ENCODE assay signal across 8 cellular contexts in genomic region chr16:87344931-87345631, GRCh38. TPM values are rescaled to one million over a fixed set of nuclear protein-coding genes. Genes with fewer than 3 reads are reported as not detected.
DNase-seq lines count a peak whose midpoint lies in the region; ATAC-seq and TF ChIP-seq lines count a peak whose summit lies in the region.

No MANE protein-coding gene starts in this region.

- H3K27ac Mint-ChIP-seq in CD8-positive, alpha-beta memory T cell: peak overlapping the region; percentile 82 to 96 (median 92)

- no peak overlapping the region for H3K9ac ChIP-seq in skeletal muscle tissue (ENCODE audit: low read depth in 1 of 3, low read length in 3 of 3)

- H3K36me3 Mint-ChIP-seq in CD8-positive, alpha-beta memory T cell: peaks cover 0 to 82% (median 8%) of the 10 kb centered on the region in 3 donors

- peak; percentile 6 to 71 (median 47) for DNase-seq in CD8-positive, alpha-beta memory T cell
- DNase-seq in activated CD4-positive, alpha-beta T cell treated with anti-CD3 and anti-CD28 coated beads for 1 hour: peak; percentile 32
- DNase-seq in choroid plexus epithelial cell (ENCODE audit: low read depth) (peak; percentile 55), mucosa of gallbladder (ENCODE audit: low spot score) (no peak), superior temporal gyrus (ENCODE audit: extremely low spot score) (no peak)

- H3K27me3 Mint-ChIP-seq in CD8-positive, alpha-beta memory T cell: no peaks in the 10 kb centered on the region

- H3K4me1 Mint-ChIP-seq in CD8-positive, alpha-beta memory T cell: peaks cover 6 to 31% (median 17%) of the 10 kb centered on the region in 3 donors

- H3K4me3 ChIP-seq in CD8-positive, alpha-beta memory T cell (ENCODE audit: low read length): no peak overlapping the region
- H3K4me3 ChIP-seq in choroid plexus epithelial cell (ENCODE audit: low read depth, low read length): no peak overlapping the region
- no peak overlapping the region for H3K4me3 ChIP-seq in skeletal muscle tissue (ENCODE audit: low read length in 3 of 3)

- peaks cover 17% of the 10 kb centered on the region for H3K36me3 ChIP-seq in CD8-positive, alpha-beta memory T cell (ENCODE audit: insufficient read depth, low read length)
- H3K36me3 ChIP-seq in skeletal muscle tissue (ENCODE audit: control insufficient read depth in 3 of 3, insufficient read depth in 3 of 3, low read length in 3 of 3): peaks cover 46 to 67% (median 49%) of the 10 kb centered on the region in 3 donors

- CTCF ChIA-PET in CD8-positive, alpha-beta memory T cell (lab: Charles Lee): no interaction called here

- H3K4me1 ChIP-seq in CD8-positive, alpha-beta memory T cell (ENCODE audit: insufficient read depth, low read length): peaks cover 12% of the 10 kb centered on the region
- peaks cover 0 to 11% (median 6%) of the 10 kb centered on the region in 3 donors for H3K4me1 ChIP-seq in skeletal muscle tissue (ENCODE audit: control insufficient read depth in 3 of 3, insufficient read depth in 3 of 3, low read length in 3 of 3)

- no peaks in the 10 kb centered on the region for H3K9me3 ChIP-seq in CD8-positive, alpha-beta memory T cell (ENCODE audit: low read length)
- H3K9me3 ChIP-seq in skeletal muscle tissue (ENCODE audit: control insufficient read depth in 3 of 3, low read length in 3 of 3): no peaks in the 10 kb centered on the region

- no peaks in the 10 kb centered on the region for H3K27me3 ChIP-seq in CD8-positive, alpha-beta memory T cell (ENCODE audit: insufficient read depth, low read length, poor library complexity, severe bottlenecking)
- no peaks in the 10 kb centered on the region for H3K27me3 ChIP-seq in skeletal muscle tissue (ENCODE audit: control insufficient read depth in 3 of 3, insufficient read depth in 3 of 3, low read length in 3 of 3)

- H3K27ac ChIP-seq in CD8-positive, alpha-beta memory T cell (ENCODE audit: low read depth, low read length): no peak overlapping the region
- peak overlapping the region; percentile 36 for H3K27ac ChIP-seq in skeletal muscle tissue (ENCODE audit: low read depth, low read length)

- no peaks in the 10 kb centered on the region for H3K9me3 Mint-ChIP-seq in CD8-positive, alpha-beta memory T cell

- H3K4me3 Mint-ChIP-seq in CD8-positive, alpha-beta memory T cell: peak overlapping the region in 6 of 7 donors; percentile 35 to 84 (median 68)

- no peak for TF ChIP-seq CTCF in choroid plexus epithelial cell (conservative IDR thresholded peaks at IDR 0.05; ENCODE audit: low read depth, low read length)

- no peak for ATAC-seq in GM19467 (IDR thresholded peaks at IDR 0.05; ENCODE audit: unreplicated experiment)
- no peak for ATAC-seq in GM18511 (IDR thresholded peaks at IDR 0.05; ENCODE audit: unreplicated experiment)

- POLR2A ChIA-PET in CD8-positive, alpha-beta memory T cell (lab: Charles Lee): no interaction called here

RNA-seq across cellular contexts. Expression of gene C16orf95, which starts 27.9 kb away (rescaled TPM):
- total RNA-seq in CD8-positive, alpha-beta memory T cell: 1 to 10 TPM; 7.5 to 8.4 TPM
- polyA plus RNA-seq in CD8-positive, alpha-beta memory T cell: 2.5 TPM
- total RNA-seq in skeletal muscle tissue (2.6 TPM), mucosa of gallbladder (2.2 TPM)

RNA-seq across cellular contexts. Expression of gene FBXO31, which starts 38.5 kb away (rescaled TPM):
- 10 to 100 TPM; 35.6 to 40.9 TPM for total RNA-seq in CD8-positive, alpha-beta memory T cell
- polyA plus RNA-seq in CD8-positive, alpha-beta memory T cell: 27.4 TPM
- 26.6 TPM for total RNA-seq in skeletal muscle tissue
- 36.7 TPM for total RNA-seq in mucosa of gallbladder

RNA-seq across cellular contexts. Expression of gene MAP1LC3B, which starts 47.1 kb away (rescaled TPM):
- total RNA-seq in CD8-positive, alpha-beta memory T cell: 10 to 100 TPM; 47.1 to 51.5 TPM
- 151 TPM for polyA plus RNA-seq in CD8-positive, alpha-beta memory T cell
- total RNA-seq in skeletal muscle tissue: 20.9 TPM
- 55.9 TPM for total RNA-seq in mucosa of gallbladder

Comparison
In these comparisons a context has a peak if more than half of its experiments do, and no peak if none do; other contexts are left out.
1. DNase-seq: peak in CD8-positive, alpha-beta memory T cell (5 of 5), activated CD4-positive, alpha-beta T cell treated with anti-CD3 and anti-CD28 coated beads for 1 hour (single experiment) and choroid plexus epithelial cell (single experiment); none in mucosa of gallbladder (single experiment) and superior temporal gyrus (single experiment).